2 cellular contexts compared by ENCODE assay signal in genomic region chr3:184121031-184121430, GRCh38. TPM values are rescaled to one million over a fixed set of nuclear protein-coding genes. Genes with fewer than 3 reads are reported as not detected.
"Had no signal": no experiment of that assay in that cellular context is flagged by ENCODE, and none has a peak within 500 bp of the region (broad histone marks: within the 10 kb centered on the region; RNA-seq: fewer than 3 reads in every experiment).

No MANE protein-coding gene starts in this region.

RNA-seq across cellular contexts. Expression of gene HTR3E, which starts 24.2 kb away (rescaled TPM):
- polyA plus RNA-seq: stomach, urinary bladder had no signal
